8 cellular contexts compared by ENCODE assay signal in the genomic region with DNA sequence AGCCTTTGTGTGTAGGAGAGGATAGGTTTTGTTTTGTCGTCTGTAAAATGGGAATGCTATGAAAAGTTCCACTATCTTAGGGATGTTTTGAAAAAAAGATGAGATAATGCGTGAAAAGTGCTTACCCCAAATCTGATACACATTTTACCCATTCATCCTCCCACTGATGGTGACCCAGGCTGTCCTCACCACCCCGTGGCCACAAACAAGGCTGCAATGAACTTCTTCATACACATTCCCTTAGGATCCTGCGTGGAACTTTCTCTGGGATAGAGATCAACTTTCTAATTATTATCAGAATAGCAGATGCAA. TPM values are rescaled to one million over a fixed set of nuclear protein-coding genes. Genes with fewer than 3 reads are reported as not detected.
DNase-seq lines count a peak whose midpoint lies in the region; ATAC-seq and TF ChIP-seq lines count a peak whose summit lies in the region.

No MANE protein-coding gene starts in this region.

- H3K9me3 ChIP-seq in BE2C (no peaks in the 10 kb centered on the region), HUES64 (ENCODE audit: insufficient read depth, low read depth, low read length) (no peaks in the 10 kb centered on the region; the same call in 1 of the 2 replicates), colonic mucosa (no peaks in the 10 kb centered on the region)

- TF ChIP-seq CTCF in BE2C (IDR thresholded peaks at IDR 0.05; ENCODE audit: low read depth, low read length) (no peak), colonic mucosa (IDR thresholded peaks at IDR 0.05) (no peak)

- H3K27me3 ChIP-seq in BE2C (no peaks in the 10 kb centered on the region), HUES64 (ENCODE audit: insufficient read depth, low read length) (peaks cover 24% of the 10 kb centered on the region), colonic mucosa (peaks cover 3% of the 10 kb centered on the region)

- peaks cover 2% of the 10 kb centered on the region; the same call in 1 of the 2 replicates for H3K36me3 ChIP-seq in BE2C
- no peaks in the 10 kb centered on the region for H3K36me3 ChIP-seq in HUES64 (ENCODE audit: insufficient read depth, low read length)
- no peaks in the 10 kb centered on the region for H3K36me3 ChIP-seq in colonic mucosa

- ATAC-seq in natural killer cell treated with Interleukin-12 subunit alpha and Interleukin-12 subunit beta and Interleukin-15 and Interleukin-18, amount 100 ng/mL, for 72 hours: no peak
- no peak for ATAC-seq in esophagus mucosa

- H3K9me3 Mint-ChIP-seq in natural killer cell treated with Interleukin-12 subunit alpha and Interleukin-12 subunit beta and Interleukin-15 and Interleukin-18, amount 100 ng/mL, for 72 hours: peaks cover 3% of the 10 kb centered on the region

- peaks cover 0 to 9% of the 10 kb centered on the region in 2 donors for H3K4me1 Mint-ChIP-seq in natural killer cell treated with Interleukin-12 subunit alpha and Interleukin-12 subunit beta and Interleukin-15 and Interleukin-18, amount 100 ng/mL, for 72 hours (ENCODE audit: low read depth in 2 of 2)

- H3K4me1 ChIP-seq in BE2C: peaks cover 10% of the 10 kb centered on the region
- H3K4me1 ChIP-seq in HUES64 (ENCODE audit: insufficient read depth, low read length): no peaks in the 10 kb centered on the region
- H3K4me1 ChIP-seq in colonic mucosa: peaks cover 4% of the 10 kb centered on the region

- WGBS in HUES64: 48% methylated on average over 4 of the region's 4 CpGs

- H3K36me3 Mint-ChIP-seq in natural killer cell treated with Interleukin-12 subunit alpha and Interleukin-12 subunit beta and Interleukin-15 and Interleukin-18, amount 100 ng/mL, for 72 hours: no peaks in the 10 kb centered on the region

- H3K4me3 ChIP-seq in BE2C (ENCODE audit: low read depth, low read length): peak overlapping the region; percentile 76
- H3K4me3 ChIP-seq in HUES64 (ENCODE audit: low read length): peak overlapping the region; percentile 81
- H3K4me3 ChIP-seq in colonic mucosa: peak overlapping the region; percentile 63

- DNase-seq in BE2C: no peak
- DNase-seq in colonic mucosa: no peak
- no peak for DNase-seq in natural killer cell treated with Interleukin-12 subunit alpha and Interleukin-12 subunit beta and Interleukin-15 and Interleukin-18, amount 100 ng/mL, for 72 hours (ENCODE audit: low spot score)
- no peak for DNase-seq in SK-N-DZ (ENCODE audit: low spot score)
- DNase-seq in NCI-H510A treated with DMSO at 0.1 percent for 48 hours (lab: John Stamatoyannopoulos, UW): no peak
- no peak for DNase-seq in NCI-H345 treated with DMSO at 0.1 percent for 48 hours (lab: John Stamatoyannopoulos, UW; ENCODE audit: unreplicated experiment)

- peaks cover 29% of the 10 kb centered on the region in 2 donors for H3K27me3 Mint-ChIP-seq in natural killer cell treated with Interleukin-12 subunit alpha and Interleukin-12 subunit beta and Interleukin-15 and Interleukin-18, amount 100 ng/mL, for 72 hours

- H3K4me3 Mint-ChIP-seq in natural killer cell treated with Interleukin-12 subunit alpha and Interleukin-12 subunit beta and Interleukin-15 and Interleukin-18, amount 100 ng/mL, for 72 hours: peak overlapping the region; percentile 53

- intact Hi-C loops in colonic mucosa (cut with DNase I): no loop called here

- no peak overlapping the region for H3K27ac Mint-ChIP-seq in natural killer cell treated with Interleukin-12 subunit alpha and Interleukin-12 subunit beta and Interleukin-15 and Interleukin-18, amount 100 ng/mL, for 72 hours

- no peak overlapping the region for H3K9ac ChIP-seq in HUES64 (ENCODE audit: low read depth, low read length)
- no peak overlapping the region for H3K9ac ChIP-seq in colonic mucosa (ENCODE audit: low read depth in 2 of 2, low read length in 2 of 2)

- H3K27ac ChIP-seq in HUES64 (ENCODE audit: low read depth, low read length) (no peak overlapping the region), colonic mucosa (no peak overlapping the region)

RNA-seq across cellular contexts. Expression of a gene that starts 0.4 kb away (rescaled TPM):
- 47.4 TPM for polyA plus RNA-seq in BE2C (2012; ENCODE audit: insufficient read depth, insufficient read length, low read depth)
- polyA plus RNA-seq in HUES64 (2013, experiment 1 of 2): 7.5 TPM
- polyA plus RNA-seq in HUES64 (2013, experiment 2 of 2): 8.3 TPM
- total RNA-seq in colonic mucosa: 1 to 10 TPM in 1 of 2 donors, under 1 TPM in 1; 0.79 to 3.2 TPM
- total RNA-seq in natural killer cell treated with Interleukin-12 subunit alpha and Interleukin-12 subunit beta and Interleukin-15 and Interleukin-18, amount 100 ng/mL, for 72 hours: not detected
- 0.52 TPM for total RNA-seq in esophagus mucosa
- 31.0 and 32.8 TPM in 2 replicates for polyA plus RNA-seq in SK-N-DZ (2014; cell fraction: cytosol; rRNA removed)
- 207 and 221 TPM in 2 replicates for polyA plus RNA-seq in SK-N-DZ (2014; cell fraction: nucleus; rRNA removed)
